ENCODE assay signal across 8 cellular contexts in the genomic region with DNA sequence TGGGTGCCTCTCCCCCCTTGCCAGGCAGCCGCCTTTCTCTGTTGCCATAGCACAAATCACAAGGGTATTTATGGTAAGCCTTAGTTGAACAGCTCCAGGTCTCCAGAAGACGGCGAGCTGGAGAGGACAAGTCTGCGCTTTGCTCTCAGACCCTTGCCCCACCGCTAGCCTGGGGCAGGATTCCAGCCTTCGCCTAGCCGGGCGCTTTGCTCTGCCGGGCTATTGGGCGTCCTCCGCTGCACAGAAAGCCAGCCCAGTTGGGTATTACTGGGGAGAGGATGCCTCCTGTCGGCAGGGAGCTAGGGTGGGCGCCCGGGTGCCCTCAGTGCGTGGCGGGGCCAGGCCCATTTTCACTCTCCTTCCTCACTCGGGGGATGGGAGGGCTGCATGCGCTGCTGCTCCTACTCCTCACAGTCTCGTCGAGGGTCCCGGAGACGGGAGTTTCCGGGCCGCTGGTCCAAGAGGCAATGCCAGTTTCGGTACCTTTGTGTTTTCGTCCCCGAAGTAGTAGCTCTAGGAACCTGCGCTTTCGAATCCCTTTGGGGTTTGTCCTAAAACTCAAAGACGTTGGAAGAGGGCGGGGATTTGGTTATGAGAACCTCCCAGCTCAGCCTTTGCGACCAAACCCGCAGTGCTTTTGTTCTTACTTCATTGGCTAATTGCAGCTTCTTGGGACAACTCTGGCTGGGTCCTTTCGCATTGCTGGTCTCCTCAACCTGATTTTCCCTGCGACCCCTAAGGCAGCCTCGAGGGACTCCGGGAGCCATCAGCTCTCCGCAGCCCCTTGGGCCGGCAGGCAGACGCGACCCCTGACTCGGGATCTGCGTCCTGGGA. TPM values are rescaled to one million over a fixed set of nuclear protein-coding genes. Genes with fewer than 3 reads are reported as not detected.
A peak's percentile ranks its signal among the peaks of the same experiment; 100 is the strongest.
DNase-seq lines count a peak whose midpoint lies in the region; ATAC-seq, FAIRE-seq and TF ChIP-seq lines count a peak whose summit lies in the region.

No MANE protein-coding gene starts in this region.

- DNase-seq in NCI-H1694 treated with DMSO at 0.1 percent for 48 hours (lab: John Stamatoyannopoulos, UW), result peak; percentile 9
- DNase-seq in NCI-H1694 (lab: John Stamatoyannopoulos, UW), result no peak
- DNase-seq in NCI-H526 (lab: John Stamatoyannopoulos, UW), result peak; percentile 43 to 85
- DNase-seq in astrocyte of the cerebellum (ENCODE audit: low read depth), result no peak
- no peak for DNase-seq in keratinocyte (ENCODE audit: low read depth, low spot score)
- DNase-seq in tibial nerve (ENCODE audit: low spot score in 2 of 2), result no peak
- no peak for DNase-seq in urothelium cell line (ENCODE audit: low spot score)

- H3K4me3 ChIP-seq in astrocyte of the cerebellum (ENCODE audit: low read depth, low read length) (peak overlapping the region; percentile 36), keratinocyte (ENCODE audit: control insufficient read depth in 2 of 3, extremely low read depth in 1 of 3, insufficient read depth in 2 of 3, low read depth in 1 of 3, low read length in 3 of 3) (peak overlapping the region; percentile 4 to 70 (median 43)), tibial nerve (peak overlapping the region in 1 of 4 donors; percentile 33)

- TF ChIP-seq CTCF in astrocyte of the cerebellum (IDR thresholded peaks at IDR 0.05; ENCODE audit: low read depth, low read length, missing control alignments), result peak; percentile 37
- TF ChIP-seq CTCF in keratinocyte (optimal IDR thresholded peaks at IDR 0.05 in 1 of 3, IDR thresholded peaks at IDR 0.05 in 1 of 3, conservative IDR thresholded peaks at IDR 0.05 in 1 of 3; ENCODE audit: extremely low read depth in 1 of 3, insufficient read depth in 2 of 3, low read length in 3 of 3), result peak; percentile 49 to 81 (median 60)
- TF ChIP-seq CTCF in tibial nerve (IDR thresholded peaks at IDR 0.05), result peak in 3 of 5 experiments; percentile 17 to 40 (median 39)

- H3K9me3 ChIP-seq in keratinocyte (ENCODE audit: control insufficient read depth, low read depth, low read length) (no peaks in the 10 kb centered on the region), tibial nerve (no peaks in the 10 kb centered on the region)

- H3K4me1 ChIP-seq in keratinocyte (ENCODE audit: control insufficient read depth, extremely low read depth, insufficient read depth, low read length) (peaks cover 33% of the 10 kb centered on the region), tibial nerve (peaks cover 0 to 49% (median 27%) of the 10 kb centered on the region in 4 donors)

- no peak for TF ChIP-seq POLR2A in tibial nerve (IDR thresholded peaks at IDR 0.05)

- H3K27me3 ChIP-seq in keratinocyte (ENCODE audit: control insufficient read depth, extremely low read depth, insufficient read depth, low read length) (no peaks in the 10 kb centered on the region), tibial nerve (peaks cover 4 to 96% of the 10 kb centered on the region in 2 donors)

- H2AFZ ChIP-seq in keratinocyte (ENCODE audit: control insufficient read depth, low read length), result peak overlapping the region; percentile 75

- no peaks in the 10 kb centered on the region for H3K36me3 ChIP-seq in keratinocyte (ENCODE audit: control insufficient read depth in 2 of 2, extremely low read depth in 1 of 2, insufficient read depth in 2 of 2, low read length in 2 of 2)
- H3K36me3 ChIP-seq in tibial nerve, result no peaks in the 10 kb centered on the region

- H4K20me1 ChIP-seq in keratinocyte (ENCODE audit: control insufficient read depth, extremely low read depth, insufficient read depth, low read length), result no peaks in the 10 kb centered on the region

- ATAC-seq in HG02885 (IDR thresholded peaks at IDR 0.05; ENCODE audit: poor library complexity, unreplicated experiment), result no peak

- dilution Hi-C loops in keratinocyte (cut with MboI; ENCODE audit: extremely low pct_ligation_motif_present, low sequenced_read_pairs), result no loop called here

- TF ChIP-seq EP300 in tibial nerve (IDR thresholded peaks at IDR 0.05), result no peak

- no peaks in the 10 kb centered on the region for H3K9me1 ChIP-seq in keratinocyte (ENCODE audit: control insufficient read depth, extremely low read depth, insufficient read depth, low read length)

- FAIRE-seq in keratinocyte (lab: Jason Lieb, UNC), result no peak
- FAIRE-seq in urothelium cell line (lab: Jason Lieb, UNC), result no peak

- in situ Hi-C loops in astrocyte of the cerebellum (cut with HindIII; ENCODE audit: low sequenced_read_pairs), result no loop called here

- WGBS in tibial nerve, 2 donors, result 3 to 8% methylated on average over 43 of the region's 43 CpGs

- H3K27ac ChIP-seq in keratinocyte (ENCODE audit: control insufficient read depth, insufficient read depth, low read length) (no peak overlapping the region), tibial nerve (no peak overlapping the region)

- H3K79me2 ChIP-seq in keratinocyte (ENCODE audit: control insufficient read depth, insufficient read depth, low read length), result no peaks in the 10 kb centered on the region

- H3K4me2 ChIP-seq in keratinocyte (ENCODE audit: control insufficient read depth, extremely low read depth, insufficient read depth, low read depth, low read length), result peak overlapping the region; percentile 88

- peak overlapping the region; percentile 18 for H3K9ac ChIP-seq in keratinocyte (ENCODE audit: control insufficient read depth, extremely low read depth, insufficient read depth, low read length)

RNA-seq across cellular contexts. Expression of a gene that starts 3.6 kb away (rescaled TPM):
- polyA plus RNA-seq in keratinocyte, result 0.26 to 0.31 TPM (median 0.29 TPM) in 3 replicates
- 1.3 TPM for polyA plus RNA-seq in keratinocyte (2011; ENCODE audit: low read depth)
- polyA plus RNA-seq in keratinocyte (2011; cell fraction: cytosol; rRNA removed), result 0.32 and 0.61 TPM in 2 replicates
- polyA plus RNA-seq in keratinocyte (2011; cell fraction: nucleus; rRNA removed), result 2.2 and 3.3 TPM in 2 replicates
- polyA plus RNA-seq in keratinocyte (2012; ENCODE audit: low replicate concordance), result 0.77 and 3.1 TPM in 2 replicates
- polyA minus RNA-seq in keratinocyte, result 0.10 to 0.33 TPM in 2 of 3 replicates, not detected in the other
- polyA minus RNA-seq in keratinocyte (2011; cell fraction: cytosol; rRNA and poly(A)+ RNA removed), result 0.96 TPM
- 0.74 and 1.4 TPM in 2 replicates for polyA minus RNA-seq in keratinocyte (2011; cell fraction: nucleus; rRNA and poly(A)+ RNA removed)
- not detected for total RNA-seq in tibial nerve

RNA-seq across cellular contexts. Expression of a gene that starts 21.0 kb away (rescaled TPM):
- polyA plus RNA-seq in keratinocyte, result 0.68 to 1.5 TPM (median 0.88 TPM) in 3 replicates
- polyA plus RNA-seq in keratinocyte (2011; ENCODE audit: low read depth), result 0.39 TPM
- 0.62 and 0.81 TPM in 2 replicates for polyA plus RNA-seq in keratinocyte (2011; cell fraction: cytosol; rRNA removed)
- polyA plus RNA-seq in keratinocyte (2011; cell fraction: nucleus; rRNA removed), result 1.7 and 2.8 TPM in 2 replicates
- polyA plus RNA-seq in keratinocyte (2012; ENCODE audit: low replicate concordance), result 0.48 and 1.5 TPM in 2 replicates
- polyA minus RNA-seq in keratinocyte, result 0.32 to 2.0 TPM (median 0.99 TPM) in 3 replicates
- polyA minus RNA-seq in keratinocyte (2011; cell fraction: cytosol; rRNA and poly(A)+ RNA removed), result not detected
- polyA minus RNA-seq in keratinocyte (2011; cell fraction: nucleus; rRNA and poly(A)+ RNA removed), result 0.54 and 0.63 TPM in 2 replicates
- under 1 TPM in 1 of 4 donors, not detected in 3; 0.44 TPM for total RNA-seq in tibial nerve

Comparison
In these comparisons a context has a peak if more than half of its experiments do, and no peak if none do; other contexts are left out.
1. DNase-seq: peak in NCI-H1694 treated with DMSO at 0.1 percent for 48 hours (single experiment) and NCI-H526 (2 of 2); none in NCI-H1694 (single experiment), astrocyte of the cerebellum (single experiment), keratinocyte (single experiment), tibial nerve (0 of 2) and urothelium cell line (single experiment).
2. Peak in every context shown above with its lines, with median percentiles within 50 percentile points of each other: CTCF ChIP-seq.